13 cellular contexts compared by ENCODE assay signal in the genomic region with DNA sequence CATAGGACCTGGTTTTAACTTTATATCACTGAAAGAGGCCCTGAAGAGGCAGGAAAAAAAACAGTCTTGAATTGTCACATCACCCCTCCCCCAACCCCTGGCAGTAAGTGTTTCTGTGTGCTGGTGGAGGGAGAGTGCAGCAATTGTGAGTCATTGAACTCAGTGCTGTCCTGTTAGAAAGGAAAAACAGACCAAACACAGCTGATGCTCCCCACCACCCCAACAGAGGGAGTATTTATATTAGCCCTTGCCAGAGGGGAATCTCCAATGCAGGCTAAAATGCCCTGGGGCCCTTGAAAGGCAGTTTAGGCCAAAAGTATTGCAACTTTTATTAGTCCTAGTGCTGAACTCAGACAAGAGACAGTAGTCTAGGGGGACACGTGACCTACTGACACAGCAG.
"Had no signal": no experiment of that assay in that cellular context is flagged by ENCODE, and none has a peak within 500 bp of the region (broad histone marks: within the 10 kb centered on the region; RNA-seq: fewer than 3 reads in every experiment).

No MANE protein-coding gene starts in this region.

- H3K36me3 Mint-ChIP-seq: natural killer cell treated with Interleukin-12 subunit alpha and Interleukin-12 subunit beta and Interleukin-15 and Interleukin-18, amount 100 ng/mL, for 72 hours had no signal

- H3K9me3 ChIP-seq: ascending aorta, psoas muscle had no signal

- FAIRE-seq: colon, endothelial cell of umbilical vein had no signal

- ATAC-seq: activated CD8-positive, alpha-beta T cell treated with anti-CD3 and anti-CD28 coated beads for 36 hours; left colon; psoas muscle had no signal

- H3K36me3 ChIP-seq: ascending aorta had no signal

- H3K4me3 Mint-ChIP-seq: activated CD8-positive, alpha-beta T cell treated with anti-CD3 and anti-CD28 coated beads for 36 hours; natural killer cell treated with Interleukin-12 subunit alpha and Interleukin-12 subunit beta and Interleukin-15 and Interleukin-18, amount 100 ng/mL, for 72 hours; stimulated activated naive CD8-positive, alpha-beta T cell treated with anti-CD3 and anti-CD28 coated beads, Interleukin-15, Interleukin-2, amounts not matched to agents 100 ng/mL and 50 ng/mL, for 24 hours had no signal

- H3K4me3 ChIP-seq: ascending aorta, psoas muscle had no signal

- H3K27ac Mint-ChIP-seq: activated CD8-positive, alpha-beta T cell treated with anti-CD3 and anti-CD28 coated beads for 36 hours; natural killer cell treated with Interleukin-12 subunit alpha and Interleukin-12 subunit beta and Interleukin-15 and Interleukin-18, amount 100 ng/mL, for 72 hours; stimulated activated naive CD8-positive, alpha-beta T cell treated with anti-CD3 and anti-CD28 coated beads, Interleukin-15, Interleukin-2, amounts not matched to agents 100 ng/mL and 50 ng/mL, for 24 hours had no signal

- DNase-seq: activated CD4-positive, alpha-beta T cell treated with anti-CD3 and anti-CD28 coated beads for 4 hours; activated CD8-positive, alpha-beta memory T cell treated with anti-CD3 and anti-CD28 coated beads, Interleukin-2, amount 50 U/mL, for 4 hours; activated CD8-positive, alpha-beta T cell treated with anti-CD3 and anti-CD28 coated beads for 36 hours; activated naive CD4-positive, alpha-beta T cell; left colon; psoas muscle; stimulated activated CD4-positive, alpha-beta T cell treated with anti-CD3 and anti-CD28 coated beads, Interleukin-15, amount 100 ng/mL, for 24 hours; stimulated activated CD4-positive, alpha-beta T cell treated with anti-CD3 and anti-CD28 coated beads, Interleukin-4, amount 100 ng/mL, for 24 hours had no signal

- H3K4me1 ChIP-seq: ascending aorta, psoas muscle had no signal

- H3K27me3 ChIP-seq: ascending aorta had no signal
